Comparison of ENCODE assay signal across 1 cellular context in the genomic region with DNA sequence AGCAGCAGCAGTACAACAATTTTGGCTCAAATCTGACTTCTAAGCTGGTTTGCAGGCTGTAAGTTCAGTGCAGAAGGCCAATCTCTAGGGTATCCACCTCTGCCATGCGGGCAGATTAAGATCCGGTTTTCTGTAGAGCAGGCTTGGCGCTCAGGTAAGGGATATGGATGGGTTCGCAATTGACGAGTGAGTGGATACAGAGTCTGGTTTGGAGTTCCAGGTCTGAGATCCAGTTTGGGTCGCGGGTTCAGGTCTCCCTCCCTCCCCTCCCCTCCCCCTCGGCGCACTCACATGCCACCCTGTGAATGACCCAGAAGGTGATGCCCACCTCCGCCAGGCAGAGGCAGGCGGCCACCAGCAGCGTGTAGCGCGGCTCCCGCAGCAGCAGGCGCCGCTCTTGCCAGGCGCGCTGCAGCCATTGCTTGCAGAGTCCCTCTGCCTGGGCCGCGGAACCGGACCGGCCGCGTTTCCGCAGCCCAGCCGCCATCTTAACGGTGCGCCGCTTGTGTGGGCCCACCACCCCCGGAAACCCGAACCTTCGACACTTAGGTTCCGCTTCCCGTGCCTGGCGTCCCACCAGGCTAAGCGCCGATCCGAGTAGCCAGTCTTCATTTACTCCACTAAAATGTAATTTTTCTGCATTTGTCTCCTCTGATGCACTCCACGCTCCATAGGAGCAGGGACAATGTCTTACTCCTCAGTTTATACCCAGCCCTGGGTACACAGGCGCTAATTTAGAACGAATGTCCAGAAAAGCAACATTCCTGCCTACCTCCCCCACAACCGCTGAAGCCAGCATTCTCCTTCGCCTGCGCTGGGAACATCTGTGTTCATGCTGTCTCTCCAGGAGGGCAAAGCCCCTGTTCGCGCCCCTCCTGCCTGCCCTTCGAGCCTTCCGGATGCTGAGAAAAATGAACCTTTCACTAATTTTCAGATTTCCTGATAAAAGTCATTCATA.
A peak's percentile ranks its signal among the peaks of the same experiment; 100 is the strongest.
TF ChIP-seq lines count a peak whose summit lies in the region.

A gene (minus strand): TSS at position 509 of the 958 bp plus-strand sequence. CDS start 22 bp downstream, at position 487.

TF ChIP-seq in HCT116, 20 proteins besides CTCF, POLR2A, EP300 and RAD21 (continued from another document):
- no peak for TF ChIP-seq EZH2phosphoT487 (IDR thresholded peaks at IDR 0.05; ENCODE audit: borderline replicate concordance)
- no peak for TF ChIP-seq CBX3 (IDR thresholded peaks at IDR 0.05; ENCODE audit: low read depth)
- TF ChIP-seq TCF7L2 (IDR thresholded peaks at IDR 0.05; ENCODE audit: borderline replicate concordance, extremely low read depth, insufficient read depth, insufficient read length): peak; percentile 50
- TF ChIP-seq EGR1 (IDR thresholded peaks at IDR 0.05; ENCODE audit: low read depth): no peak
- TF ChIP-seq YY1 (IDR thresholded peaks at IDR 0.05; ENCODE audit: extremely low read depth, insufficient replicate concordance, low read depth, low read length): peak; percentile 97
- TF ChIP-seq, protein P1, sequence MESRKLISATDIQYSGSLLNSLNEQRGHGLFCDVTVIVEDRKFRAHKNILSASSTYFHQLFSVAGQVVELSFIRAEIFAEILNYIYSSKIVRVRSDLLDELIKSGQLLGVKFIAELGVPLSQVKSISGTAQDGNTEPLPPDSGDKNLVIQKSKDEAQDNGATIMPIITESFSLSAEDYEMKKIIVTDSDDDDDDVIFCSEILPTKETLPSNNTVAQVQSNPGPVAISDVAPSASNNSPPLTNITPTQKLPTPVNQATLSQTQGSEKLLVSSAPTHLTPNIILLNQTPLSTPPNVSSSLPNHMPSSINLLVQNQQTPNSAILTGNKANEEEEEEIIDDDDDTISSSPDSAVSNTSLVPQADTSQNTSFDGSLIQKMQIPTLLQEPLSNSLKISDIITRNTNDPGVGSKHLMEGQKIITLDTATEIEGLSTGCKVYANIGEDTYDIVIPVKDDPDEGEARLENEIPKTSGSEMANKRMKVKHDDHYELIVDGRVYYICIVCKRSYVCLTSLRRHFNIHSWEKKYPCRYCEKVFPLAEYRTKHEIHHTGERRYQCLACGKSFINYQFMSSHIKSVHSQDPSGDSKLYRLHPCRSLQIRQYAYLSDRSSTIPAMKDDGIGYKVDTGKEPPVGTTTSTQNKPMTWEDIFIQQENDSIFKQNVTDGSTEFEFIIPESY (IDR thresholded peaks at IDR 0.05; ENCODE audit: extremely low read depth, insufficient replicate concordance, low read length): no peak
- no peak for TF ChIP-seq ZNF274 (IDR thresholded peaks at IDR 0.05; ENCODE audit: low read depth, low read length)
- TF ChIP-seq POLR2AphosphoS5 (IDR thresholded peaks at IDR 0.05; ENCODE audit: low read depth, low read length): peak; percentile 88
